ENCODE assay signal across 20 cellular contexts in genomic region chr20:17637985-17638640, GRCh38.
"Had no signal": no experiment of that assay in that cellular context is flagged by ENCODE, and none has a peak within 500 bp of the region (broad histone marks: within the 10 kb centered on the region; RNA-seq: fewer than 3 reads in every experiment).

No MANE protein-coding gene starts in this region.

- H3K27me3 Mint-ChIP-seq: activated naive CD8-positive, alpha-beta T cell treated with anti-CD3 and anti-CD28 coated beads for 36 hours; activated T-cell treated with anti-CD3 and anti-CD28 coated beads, Interleukin-2, amount 50 U/mL, for 24 hours; memory B cell had no signal

- H3K27ac Mint-ChIP-seq: activated naive CD8-positive, alpha-beta T cell treated with anti-CD3 and anti-CD28 coated beads for 36 hours; activated T-cell treated with anti-CD3 and anti-CD28 coated beads, Interleukin-2, amount 50 U/mL, for 24 hours; activated T-helper 2 cell treated with anti-CD3 and anti-CD28 coated beads, Interferon-gamma antibody, Interleukin-2, Interleukin-4, amounts not matched to agents 10 μg/mL and 5 μg/mL and 100 μg/mL, durations not matched to agents 14 hours and 24 hours and 36 hours; memory B cell; WTC11 had no signal

- H3K27ac ChIP-seq: foreskin keratinocyte had no signal

- H3K4me3 ChIP-seq: tibial nerve had no signal

- H3K4me3 Mint-ChIP-seq: activated naive CD8-positive, alpha-beta T cell treated with anti-CD3 and anti-CD28 coated beads for 36 hours; activated T-cell treated with anti-CD3 and anti-CD28 coated beads, Interleukin-2, amount 50 U/mL, for 24 hours; memory B cell; neural crest cell; WTC11 had no signal

- DNase-seq: activated CD4-positive, alpha-beta T cell treated with anti-CD3 and anti-CD28 coated beads, Interleukin-2, amount 50 U/mL, for 4 hours; activated CD8-positive, alpha-beta memory T cell treated with anti-CD3 and anti-CD28 coated beads for 24 hours; activated CD8-positive, alpha-beta memory T cell treated with anti-CD3 and anti-CD28 coated beads, Interleukin-2, amount 50 U/mL, for 4 hours; activated naive CD4-positive, alpha-beta T cell treated with Interleukin-2 at 50 U/mL for 16 hours; activated naive CD8-positive, alpha-beta T cell treated with anti-CD3 and anti-CD28 coated beads for 36 hours; activated T-cell treated with anti-CD3 and anti-CD28 coated beads, Interleukin-2, amount 50 U/mL, for 24 hours; effector CD4-positive, alpha-beta T cell; erythroblast; foreskin keratinocyte; hippocampal formation; occipital lobe; posterior cingulate gyrus; stimulated activated CD4-positive, alpha-beta T cell treated with anti-CD3 and anti-CD28 coated beads, Interleukin-2, amount 100 ng/mL, for 48 hours; stimulated activated naive CD4-positive, alpha-beta T cell treated with Interleukin-2 at 50 U/mL for 16 hours; T1000 had no signal

- ATAC-seq: foreskin keratinocyte, WTC11 had no signal

- H3K27me3 ChIP-seq: foreskin keratinocyte, tibial nerve had no signal

- H3K36me3 Mint-ChIP-seq: activated naive CD8-positive, alpha-beta T cell treated with anti-CD3 and anti-CD28 coated beads for 36 hours had no signal

- H3K9me3 Mint-ChIP-seq: activated naive CD8-positive, alpha-beta T cell treated with anti-CD3 and anti-CD28 coated beads for 36 hours; activated T-cell treated with anti-CD3 and anti-CD28 coated beads, Interleukin-2, amount 50 U/mL, for 24 hours; activated T-helper 2 cell treated with anti-CD3 and anti-CD28 coated beads, Interferon-gamma antibody, Interleukin-2, Interleukin-4, amounts not matched to agents 10 μg/mL and 5 μg/mL and 100 μg/mL, durations not matched to agents 14 hours and 24 hours and 36 hours; memory B cell; neural crest cell; WTC11 had no signal

- H3K4me1 Mint-ChIP-seq: activated naive CD8-positive, alpha-beta T cell treated with anti-CD3 and anti-CD28 coated beads for 36 hours; memory B cell had no signal

- H3K4me1 ChIP-seq: foreskin keratinocyte had no signal

- H3K9me3 ChIP-seq: tibial nerve had no signal
